In genomic region chr17:19243838-19244237, GRCh38 we compare ENCODE assay signal across 27 cellular contexts.
"Had no signal": no experiment of that assay in that cellular context is flagged by ENCODE, and none has a peak within 500 bp of the region (broad histone marks: within the 10 kb centered on the region; RNA-seq: fewer than 3 reads in every experiment).

No MANE protein-coding gene starts in this region.

- H3K36me3 Mint-ChIP-seq: activated naive CD4-positive, alpha-beta T cell treated with anti-CD3 and anti-CD28 coated beads, Interleukin-2, amount 50 U/mL, for 24 hours; natural killer cell had no signal

- H3K4me1 Mint-ChIP-seq: activated naive CD4-positive, alpha-beta T cell treated with anti-CD3 and anti-CD28 coated beads, Interleukin-2, amount 50 U/mL, for 24 hours; immature natural killer cell; natural killer cell had no signal

- H3K36me3 ChIP-seq: colonic mucosa, gastroesophageal sphincter, right lobe of liver, tibial artery had no signal

- H3K9me3 Mint-ChIP-seq: activated B cell treated with CpG ODN at 0.5 μM for 24 hours; activated CD8-positive, alpha-beta T cell treated with anti-CD3 and anti-CD28 coated beads for 36 hours; activated naive CD4-positive, alpha-beta T cell treated with anti-CD3 and anti-CD28 coated beads, Interleukin-2, amount 50 U/mL, for 24 hours; activated T-cell treated with anti-CD3 and anti-CD28 coated beads, Interleukin-2, amount 50 U/mL, for 4 hours; activated T-helper 2 cell treated with anti-CD3 and anti-CD28 coated beads, Interferon-gamma antibody, Interleukin-2, Interleukin-4, amounts not matched to agents 10 μg/mL and 5 μg/mL and 100 μg/mL, durations not matched to agents 14 hours and 24 hours and 36 hours; effector memory CD8-positive, alpha-beta T cell; immature natural killer cell; natural killer cell; stimulated activated naive B cell treated with anti-CD40 and anti-IgM and Interleukin-4, amounts not matched to agents 10 μg/mL and 1 μg/mL and 100 μg/mL, for 72 hours had no signal

- DNase-seq: activated B cell treated with CpG ODN at 0.5 μM for 24 hours; activated CD4-positive, alpha-beta T cell treated with anti-CD3 and anti-CD28 coated beads, Interleukin-2, amount 50 U/mL, for 1 hour; activated CD8-positive, alpha-beta T cell treated with anti-CD3 and anti-CD28 coated beads for 36 hours; activated T-cell treated with anti-CD3 and anti-CD28 coated beads, Interleukin-2, amount 50 U/mL, for 4 hours; cerebellar nuclear complex; colonic mucosa; effector memory CD8-positive, alpha-beta T cell; erythroblast; hippocampal formation; immature natural killer cell; kidney; mesendoderm; natural killer cell; right lobe of liver; small intestine; stimulated activated CD4-positive, alpha-beta T cell treated with anti-CD3 and anti-CD28 coated beads, Interleukin-1b, Interleukin-23, amount 100 ng/mL, for 48 hours; stimulated activated CD4-positive, alpha-beta T cell treated with anti-CD3 and anti-CD28 coated beads, Interleukin-4, amount 100 ng/mL, for 4 hours; stimulated activated CD8-positive, alpha-beta memory T cell treated with anti-CD3 and anti-CD28 coated beads, Interleukin-4, amount 100 ng/mL, for 48 hours; stimulated activated naive B cell treated with anti-CD40 and anti-IgM and Interleukin-4, amounts not matched to agents 10 μg/mL and 1 μg/mL and 100 μg/mL, for 72 hours; stomach; T-helper 2 cell; tibial artery had no signal

- H3K27me3 ChIP-seq: colonic mucosa, gastroesophageal sphincter, right lobe of liver, stomach, tibial artery had no signal

- H3K27me3 Mint-ChIP-seq: activated B cell treated with CpG ODN at 0.5 μM for 24 hours; effector memory CD8-positive, alpha-beta T cell had no signal

- H3K4me3 ChIP-seq: colonic mucosa, gastroesophageal sphincter, lung, right lobe of liver, stomach, tibial artery had no signal

- H3K27ac Mint-ChIP-seq: activated B cell treated with CpG ODN at 0.5 μM for 24 hours; activated CD8-positive, alpha-beta T cell treated with anti-CD3 and anti-CD28 coated beads for 36 hours; activated naive CD4-positive, alpha-beta T cell treated with anti-CD3 and anti-CD28 coated beads, Interleukin-2, amount 50 U/mL, for 24 hours; activated T-helper 2 cell treated with anti-CD3 and anti-CD28 coated beads, Interferon-gamma antibody, Interleukin-2, Interleukin-4, amounts not matched to agents 10 μg/mL and 5 μg/mL and 100 μg/mL, durations not matched to agents 14 hours and 24 hours and 36 hours; effector memory CD8-positive, alpha-beta T cell; immature natural killer cell; natural killer cell; stimulated activated naive B cell treated with anti-CD40 and anti-IgM and Interleukin-4, amounts not matched to agents 10 μg/mL and 1 μg/mL and 100 μg/mL, for 72 hours had no signal

- FAIRE-seq: kidney, small intestine, urothelium cell line had no signal

- H3K9me3 ChIP-seq: colonic mucosa, gastroesophageal sphincter, right lobe of liver, stomach, tibial artery had no signal

- H3K27ac ChIP-seq: colonic mucosa, gastroesophageal sphincter, right lobe of liver, tibial artery had no signal

- H3K4me1 ChIP-seq: colonic mucosa had no signal

- H3K4me3 Mint-ChIP-seq: activated B cell treated with CpG ODN at 0.5 μM for 24 hours; activated CD8-positive, alpha-beta T cell treated with anti-CD3 and anti-CD28 coated beads for 36 hours; activated naive CD4-positive, alpha-beta T cell treated with anti-CD3 and anti-CD28 coated beads, Interleukin-2, amount 50 U/mL, for 24 hours; activated T-cell treated with anti-CD3 and anti-CD28 coated beads, Interleukin-2, amount 50 U/mL, for 4 hours; effector memory CD8-positive, alpha-beta T cell; immature natural killer cell; natural killer cell; stimulated activated naive B cell treated with anti-CD40 and anti-IgM and Interleukin-4, amounts not matched to agents 10 μg/mL and 1 μg/mL and 100 μg/mL, for 72 hours had no signal

- ATAC-seq: activated CD8-positive, alpha-beta T cell treated with anti-CD3 and anti-CD28 coated beads for 36 hours; activated T-cell treated with anti-CD3 and anti-CD28 coated beads, Interleukin-2, amount 50 U/mL, for 4 hours; effector memory CD8-positive, alpha-beta T cell; gastroesophageal sphincter; natural killer cell; right lobe of liver; stimulated activated naive B cell treated with anti-CD40 and anti-IgM and Interleukin-4, amounts not matched to agents 10 μg/mL and 1 μg/mL and 100 μg/mL, for 72 hours had no signal
